Comparison of ENCODE assay signal across 9 cellular contexts in the genomic region with DNA sequence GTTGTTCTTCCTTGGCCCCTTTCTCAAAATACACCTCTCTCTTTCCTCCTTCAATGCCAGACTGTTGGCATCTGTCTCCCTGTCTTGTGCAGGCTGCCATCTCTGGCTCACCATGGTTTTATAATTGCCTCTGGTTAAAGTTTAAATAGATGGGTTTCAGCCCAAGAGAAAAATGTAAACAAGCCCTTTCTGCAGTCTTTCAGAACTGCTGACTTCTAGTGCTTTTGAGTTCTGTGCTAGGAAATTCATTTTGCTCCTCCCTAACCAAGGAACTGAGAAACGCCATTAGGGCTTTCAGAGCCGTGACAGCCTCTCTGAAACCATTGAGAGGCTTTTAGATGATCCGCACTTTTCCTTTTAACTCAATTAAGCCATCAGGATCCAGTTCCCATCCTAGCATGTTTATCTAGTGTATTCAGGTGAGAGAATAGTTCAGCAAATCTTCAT.
A peak's percentile ranks its signal among the peaks of the same experiment; 100 is the strongest.
DNase-seq lines count a peak whose midpoint lies in the region; ATAC-seq and TF ChIP-seq lines count a peak whose summit lies in the region.
"Had no signal": no experiment of that assay in that cellular context is flagged by ENCODE, and none has a peak within 500 bp of the region (broad histone marks: within the 10 kb centered on the region; RNA-seq: fewer than 3 reads in every experiment).

No MANE protein-coding gene starts in this region.

- H3K27ac ChIP-seq in BLaER1 treated with 17β-estradiol and CSF1 and Interleukin-3, amounts not matched to agents 10 nM and 100 nM: peak overlapping the region; percentile 7 to 55 (median 45); a peak in 15 of 22 replicates
- H3K27ac ChIP-seq in breast epithelium: peak overlapping the region; percentile 85

- TF ChIP-seq POLR2A in breast epithelium (IDR thresholded peaks at IDR 0.05): no peak

- H3K9ac ChIP-seq in BLaER1 treated with 17β-estradiol and CSF1 and Interleukin-3, amounts not matched to agents 10 nM and 100 nM: no peak overlapping the region; a peak in 1 of 22 replicates
- H3K9ac ChIP-seq in mucosa of stomach (ENCODE audit: low read length): peak overlapping the region; percentile 9

- peaks cover 0 to 5% (median 0%) of the 10 kb centered on the region in 11 experiments; a peak in 1 of 22 replicates for H3K36me3 ChIP-seq in BLaER1 treated with 17β-estradiol and CSF1 and Interleukin-3, amounts not matched to agents 10 nM and 100 nM
- H3K36me3 ChIP-seq in breast epithelium (no peaks in the 10 kb centered on the region), mucosa of stomach (ENCODE audit: control insufficient read depth, insufficient read depth, low read length) (no peaks in the 10 kb centered on the region)

- H3K4me3 ChIP-seq in BLaER1 treated with 17β-estradiol and CSF1 and Interleukin-3, amounts not matched to agents 10 nM and 100 nM: no peak overlapping the region
- H3K4me3 ChIP-seq in breast epithelium (no peak overlapping the region), mucosa of stomach (ENCODE audit: low read length) (no peak overlapping the region)

- no peak for DNase-seq in breast epithelium (ENCODE audit: low spot score in 2 of 2)
- no peak for DNase-seq in GF-D8 (lab: John Stamatoyannopoulos, UW)
- DNase-seq: activated CD4-positive, alpha-beta T cell treated with anti-CD3 and anti-CD28 coated beads, Interleukin-2, amount 50 U/mL, for 4 hours had no signal

- peaks cover 20 to 40% (median 33%) of the 10 kb centered on the region in 10 experiments for H3K4me1 ChIP-seq in BLaER1 treated with 17β-estradiol and CSF1 and Interleukin-3, amounts not matched to agents 10 nM and 100 nM
- H3K4me1 ChIP-seq in breast epithelium: peaks cover 0 to 8% of the 10 kb centered on the region in 2 donors
- peaks cover 9% of the 10 kb centered on the region for H3K4me1 ChIP-seq in mucosa of stomach (ENCODE audit: control insufficient read depth, insufficient read depth, low read length)

- intact Hi-C loops in breast epithelium (cut with DNase I; ENCODE audit: low total_unique reads): no loop called here

- no peak for TF ChIP-seq CTCF in breast epithelium (IDR thresholded peaks at IDR 0.05)

- peaks cover 9 to 43% (median 18%) of the 10 kb centered on the region in 11 experiments; a peak in 17 of 22 replicates for H3K9me3 ChIP-seq in BLaER1 treated with 17β-estradiol and CSF1 and Interleukin-3, amounts not matched to agents 10 nM and 100 nM (replicated peaks in 1 of 11)
- H3K9me3 ChIP-seq in breast epithelium (no peaks in the 10 kb centered on the region), mucosa of stomach (ENCODE audit: control insufficient read depth, low read length) (no peaks in the 10 kb centered on the region)

- ATAC-seq in HG02588 (IDR thresholded peaks at IDR 0.05; ENCODE audit: unreplicated experiment) (peak; percentile 51), HG03378 (IDR thresholded peaks at IDR 0.05; ENCODE audit: unreplicated experiment) (no peak), GM19035 (IDR thresholded peaks at IDR 0.05; ENCODE audit: unreplicated experiment) (no peak), HG03025 (IDR thresholded peaks at IDR 0.05; ENCODE audit: low FRiP score, unreplicated experiment) (no peak)

- H4K20me1 ChIP-seq in BLaER1 treated with 17β-estradiol and CSF1 and Interleukin-3, amounts not matched to agents 10 nM and 100 nM: no peaks in the 10 kb centered on the region

- no peaks in the 10 kb centered on the region for H3K27me3 ChIP-seq in BLaER1 treated with 17β-estradiol and CSF1 and Interleukin-3, amounts not matched to agents 10 nM and 100 nM
- H3K27me3 ChIP-seq in breast epithelium (no peaks in the 10 kb centered on the region), mucosa of stomach (ENCODE audit: control insufficient read depth, insufficient read depth, low read length) (no peaks in the 10 kb centered on the region)

- peak overlapping the region in 10 of 11 experiments; percentile 1 to 75 (median 14); a peak in 9 of 22 replicates for H3K4me2 ChIP-seq in BLaER1 treated with 17β-estradiol and CSF1 and Interleukin-3, amounts not matched to agents 10 nM and 100 nM
